8 cellular contexts compared by ENCODE assay signal in the genomic region with DNA sequence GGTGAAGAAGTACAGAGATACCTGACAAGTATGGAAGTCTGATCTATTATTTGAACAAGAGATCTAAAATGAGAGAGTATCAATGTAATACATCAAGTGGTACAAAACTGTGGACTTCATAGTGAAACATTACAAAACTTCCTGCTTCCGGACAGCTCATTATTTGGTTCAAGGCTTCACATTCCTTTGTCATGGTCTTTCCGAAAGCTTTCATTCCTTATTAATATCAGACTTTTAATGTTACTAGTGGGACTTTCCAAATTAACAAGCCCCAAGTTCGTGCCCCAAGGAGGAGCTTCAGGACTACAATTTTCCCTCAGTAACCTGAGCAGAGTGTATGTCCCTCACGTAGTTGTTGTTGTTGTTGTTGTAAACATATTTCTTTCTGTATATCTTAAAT. TPM values are rescaled to one million over a fixed set of nuclear protein-coding genes. Genes with fewer than 3 reads are reported as not detected.
A peak's percentile ranks its signal among the peaks of the same experiment; 100 is the strongest.
DNase-seq lines count a peak whose midpoint lies in the region; ATAC-seq and TF ChIP-seq lines count a peak whose summit lies in the region.

No MANE protein-coding gene starts in this region.

- H3K4me1 ChIP-seq in HEK293 (ENCODE audit: control insufficient read depth, insufficient read depth, low read length) (peaks cover 6% of the 10 kb centered on the region), iPS-15b (ENCODE audit: control insufficient read depth, insufficient read depth, low read length) (peaks cover 3% of the 10 kb centered on the region), smooth muscle cell (ENCODE audit: low read depth) (peaks cover 36% of the 10 kb centered on the region)

- intact Hi-C loops in activated T-helper 2 cell treated with anti-CD3 and anti-CD28 coated beads, Interferon-gamma antibody, Interleukin-2, Interleukin-4, amounts not matched to agents 10 μg/mL and 5 μg/mL and 100 μg/mL, durations not matched to agents 14 hours and 24 hours and 36 hours (cut with micrococcal nuclease), result loop anchor here (5.0 kb wide), 5 partner anchors 71 to 1884 kb away; a partner anchor contains a TSS

- H3K9me3 ChIP-seq in HEK293 (ENCODE audit: control insufficient read depth, insufficient read depth, low read depth, low read length), result no peaks in the 10 kb centered on the region
- no peaks in the 10 kb centered on the region for H3K9me3 ChIP-seq in iPS-15b (ENCODE audit: control insufficient read depth, insufficient read depth, low read length)
- H3K9me3 ChIP-seq in smooth muscle cell (replicated peaks; ENCODE audit: low read depth), result no peaks in the 10 kb centered on the region

- DNase-seq in AG09319 (ENCODE audit: extremely low read depth, low read depth), result peak; percentile 39
- DNase-seq in activated T-helper 2 cell treated with anti-CD3 and anti-CD28 coated beads, Interferon-gamma antibody, Interleukin-2, Interleukin-4, amounts not matched to agents 10 μg/mL and 5 μg/mL and 100 μg/mL, durations not matched to agents 14 hours and 24 hours and 36 hours (ENCODE audit: low spot score), result no peak
- no peak for DNase-seq in smooth muscle cell (lab: John Stamatoyannopoulos, UW; ENCODE audit: unreplicated experiment)
- no peak for DNase-seq in NCI-H446 treated with DMSO at 0.1 percent for 48 hours (lab: John Stamatoyannopoulos, UW)
- no peak for DNase-seq in NCI-H2081 treated with DMSO at 0.1 percent for 48 hours (lab: John Stamatoyannopoulos, UW)

- POLR2A ChIA-PET in HEK293 (lab: Yijun Ruan, JAX), result no interaction called here

- no peak for TF ChIP-seq CTCF in AG09319 (IDR thresholded peaks at IDR 0.05; ENCODE audit: low read depth, low read length)
- TF ChIP-seq CTCF in HEK293 (tag by site-specific recombination; IDR thresholded peaks at IDR 0.05), result no peak
- TF ChIP-seq CTCF in smooth muscle cell (IDR thresholded peaks at IDR 0.05; ENCODE audit: borderline replicate concordance, insufficient read depth, poor library complexity, severe bottlenecking), result no peak

- H3K4me2 ChIP-seq in smooth muscle cell, result peak overlapping the region; percentile 85

- H4K20me1 ChIP-seq in smooth muscle cell (ENCODE audit: low read depth), result peaks cover 52% of the 10 kb centered on the region

- peaks cover 12% of the 10 kb centered on the region for H3K27me3 ChIP-seq in iPS-15b (ENCODE audit: control insufficient read depth, insufficient read depth, low read length)
- no peaks in the 10 kb centered on the region for H3K27me3 ChIP-seq in smooth muscle cell (ENCODE audit: low read depth)

- peaks cover 50% of the 10 kb centered on the region for H3K4me1 Mint-ChIP-seq in activated T-helper 2 cell treated with anti-CD3 and anti-CD28 coated beads, Interferon-gamma antibody, Interleukin-2, Interleukin-4, amounts not matched to agents 10 μg/mL and 5 μg/mL and 100 μg/mL, durations not matched to agents 14 hours and 24 hours and 36 hours (ENCODE audit: low read depth)

- H3K9me3 Mint-ChIP-seq in activated T-helper 2 cell treated with anti-CD3 and anti-CD28 coated beads, Interferon-gamma antibody, Interleukin-2, Interleukin-4, amounts not matched to agents 10 μg/mL and 5 μg/mL and 100 μg/mL, durations not matched to agents 14 hours and 24 hours and 36 hours, result no peaks in the 10 kb centered on the region

- H3K27me3 Mint-ChIP-seq in activated T-helper 2 cell treated with anti-CD3 and anti-CD28 coated beads, Interferon-gamma antibody, Interleukin-2, Interleukin-4, amounts not matched to agents 10 μg/mL and 5 μg/mL and 100 μg/mL, durations not matched to agents 14 hours and 24 hours and 36 hours (ENCODE audit: low read depth), result peaks cover 3% of the 10 kb centered on the region

- H3K27ac ChIP-seq in HEK293 (ENCODE audit: extremely low read depth, low read depth, low read length) (peak overlapping the region; percentile 85; the same call in 1 of the 2 replicates), smooth muscle cell (ENCODE audit: low read depth) (peak overlapping the region; percentile 99)

- no peak for ATAC-seq in GM21381 (IDR thresholded peaks at IDR 0.05; ENCODE audit: unreplicated experiment)

- peak overlapping the region; percentile 92 for H3K4me3 Mint-ChIP-seq in activated T-helper 2 cell treated with anti-CD3 and anti-CD28 coated beads, Interferon-gamma antibody, Interleukin-2, Interleukin-4, amounts not matched to agents 10 μg/mL and 5 μg/mL and 100 μg/mL, durations not matched to agents 14 hours and 24 hours and 36 hours (ENCODE audit: low read depth)

- H3F3A ChIP-seq in smooth muscle cell (ENCODE audit: low read depth), result peaks cover 13% of the 10 kb centered on the region

- H3K36me3 ChIP-seq in HEK293 (ENCODE audit: control insufficient read depth in 2 of 2, insufficient read depth in 1 of 2, low read length in 2 of 2) (no peaks in the 10 kb centered on the region), iPS-15b (ENCODE audit: control insufficient read depth, insufficient read depth, low read length) (no peaks in the 10 kb centered on the region), smooth muscle cell (ENCODE audit: low read depth) (no peaks in the 10 kb centered on the region)

- no peak overlapping the region for H2AFZ ChIP-seq in smooth muscle cell (ENCODE audit: low read depth)

- CTCF ChIA-PET in HEK293 (lab: Yijun Ruan, JAX), result interaction anchor here (1.0 kb wide), 1 partner anchor 154 kb away, joined by 4 read pairs; no protein-coding TSS in a partner anchor

- H3K27ac Mint-ChIP-seq in activated T-helper 2 cell treated with anti-CD3 and anti-CD28 coated beads, Interferon-gamma antibody, Interleukin-2, Interleukin-4, amounts not matched to agents 10 μg/mL and 5 μg/mL and 100 μg/mL, durations not matched to agents 14 hours and 24 hours and 36 hours, result peak overlapping the region; percentile 87

- 3% methylated on average over 4 of the region's 4 CpGs for WGBS in smooth muscle cell (ENCODE audit: low lambda C conversion rate)

- H3K4me3 ChIP-seq in HEK293 (ENCODE audit: low read depth, low read length) (peak overlapping the region; percentile 78), iPS-15b (ENCODE audit: low read depth, low read length) (peak overlapping the region; percentile 71), smooth muscle cell (peak overlapping the region; percentile 96)

- H3K36me3 Mint-ChIP-seq in activated T-helper 2 cell treated with anti-CD3 and anti-CD28 coated beads, Interferon-gamma antibody, Interleukin-2, Interleukin-4, amounts not matched to agents 10 μg/mL and 5 μg/mL and 100 μg/mL, durations not matched to agents 14 hours and 24 hours and 36 hours (ENCODE audit: low read depth), result peaks cover 21% of the 10 kb centered on the region

- no peak overlapping the region for H3K9ac ChIP-seq in iPS-15b (ENCODE audit: low read depth, low read length)
- peak overlapping the region; percentile 99 for H3K9ac ChIP-seq in smooth muscle cell (ENCODE audit: low read depth)

- peaks cover 61% of the 10 kb centered on the region for H3K79me2 ChIP-seq in smooth muscle cell (ENCODE audit: low read depth)

TF ChIP-seq in HEK293, 187 proteins besides CTCF, POLR2A, EP300 and RAD21:
- TF ChIP-seq ZNF169 (tag by site-specific recombination; IDR thresholded peaks at IDR 0.05) (no peak), ZNF394 (tag by site-specific recombination; IDR thresholded peaks at IDR 0.05; ENCODE audit: borderline replicate concordance) (no peak), ZNF10 (tag by site-specific recombination; IDR thresholded peaks at IDR 0.05) (no peak), TCF7L2 (IDR thresholded peaks at IDR 0.05; ENCODE audit: borderline replicate concordance, low read depth, low read length) (no peak), ZNF202 (tag by site-specific recombination; IDR thresholded peaks at IDR 0.05; ENCODE audit: borderline replicate concordance) (no peak)

RNA-seq across cellular contexts. Expression of a gene that starts 1.2 kb away (rescaled TPM):
- total RNA-seq in activated T-helper 2 cell treated with anti-CD3 and anti-CD28 coated beads, Interferon-gamma antibody, Interleukin-2, Interleukin-4, amounts not matched to agents 10 μg/mL and 5 μg/mL and 100 μg/mL, durations not matched to agents 14 hours and 24 hours and 36 hours, result 18.8 and 22.5 TPM in 2 replicates
- total RNA-seq in smooth muscle cell, result 61.0 and 61.4 TPM in 2 replicates
- polyA plus RNA-seq in smooth muscle cell, result 52.2 and 57.0 TPM in 2 replicates

RNA-seq across cellular contexts. Expression of a gene that starts 36.7 kb away (rescaled TPM):
- not detected in 2 replicates for total RNA-seq in activated T-helper 2 cell treated with anti-CD3 and anti-CD28 coated beads, Interferon-gamma antibody, Interleukin-2, Interleukin-4, amounts not matched to agents 10 μg/mL and 5 μg/mL and 100 μg/mL, durations not matched to agents 14 hours and 24 hours and 36 hours
- not detected in 2 replicates for total RNA-seq in smooth muscle cell
- polyA plus RNA-seq in smooth muscle cell, result not detected in 2 replicates
